Comparison of ENCODE assay signal across 22 cellular contexts in the genomic region with DNA sequence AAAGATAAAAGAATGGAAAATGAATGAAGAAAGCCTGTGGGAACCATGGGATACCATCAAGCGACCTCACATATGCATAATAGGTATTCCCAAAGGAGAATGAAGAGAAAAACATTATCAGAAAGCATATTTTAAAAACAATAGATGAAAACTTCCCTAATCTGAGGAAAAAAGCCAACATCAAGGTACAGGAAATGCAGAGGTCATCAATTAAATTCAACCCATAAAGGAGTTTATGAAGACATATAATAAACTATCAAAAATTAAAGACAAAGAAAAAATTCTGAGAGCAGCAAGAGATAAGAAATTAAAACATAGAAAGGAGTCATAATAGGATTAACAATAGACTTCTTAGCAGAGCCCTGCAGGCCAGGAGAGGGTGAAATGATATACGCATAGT.
"Had no signal": no experiment of that assay in that cellular context is flagged by ENCODE, and none has a peak within 500 bp of the region (broad histone marks: within the 10 kb centered on the region; RNA-seq: fewer than 3 reads in every experiment).

No MANE protein-coding gene starts in this region.

- DNase-seq: Kasumi-1, MM.1S, NCI-H1092 treated with DMSO at 0.1 percent for 48 hours, NCI-H1436, NCI-H187, NCI-H2029, NCI-H2081 treated with DMSO at 0.1 percent for 48 hours, NCI-H2171, NCI-H226, NCI-H446, NCI-H510A, NCI-H524 treated with DMSO at 0.1 percent for 48 hours, NCI-H774, SHP77, SK-N-SH, SW 1271 had no signal

- H3K9me2 ChIP-seq: SK-N-SH had no signal

- H3K4me2 ChIP-seq: SK-N-SH had no signal

- H3K9ac ChIP-seq: KMS-11, SK-N-SH had no signal

- ATAC-seq: K562 had no signal

- H3K27ac ChIP-seq: HL-60, KMS-11, RWPE1 had no signal

- H3K4me1 Mint-ChIP-seq: IgD-negative memory B cell had no signal

- H3K27me3 Mint-ChIP-seq: IgD-negative memory B cell had no signal

- H3K27ac Mint-ChIP-seq: IgD-negative memory B cell had no signal

- H3K4me3 ChIP-seq: K562 had no signal

- FAIRE-seq: HTR-8/SVneo, K562 had no signal
